20 cellular contexts compared by ENCODE assay signal in the genomic region with DNA sequence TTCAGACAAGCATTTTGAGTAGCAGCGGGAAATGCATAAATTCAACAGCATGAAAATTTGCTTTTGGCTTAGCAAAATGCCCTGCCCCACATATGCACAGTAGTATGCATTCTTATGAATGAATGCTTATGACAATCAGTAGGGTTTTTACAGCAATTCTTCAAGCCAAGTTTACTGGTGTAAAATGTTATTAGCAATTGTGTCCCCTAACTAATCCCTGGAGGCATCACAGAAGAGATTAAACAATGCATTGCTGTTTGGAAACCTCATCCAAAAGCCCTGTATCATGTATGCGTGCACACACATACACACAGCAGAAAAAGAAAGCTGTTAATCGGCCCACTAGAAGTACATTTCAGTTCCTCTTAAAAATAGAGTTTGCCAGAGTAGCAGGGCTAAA.
DNase-seq lines count a peak whose midpoint lies in the region; ATAC-seq, FAIRE-seq and TF ChIP-seq lines count a peak whose summit lies in the region.
"Had no signal": no experiment of that assay in that cellular context is flagged by ENCODE, and none has a peak within 500 bp of the region (broad histone marks: within the 10 kb centered on the region; RNA-seq: fewer than 3 reads in every experiment).

No MANE protein-coding gene starts in this region.

- H3K18ac ChIP-seq in neuronal stem cell (ENCODE audit: low read length): no peak overlapping the region

- in situ Hi-C loops in HAP-1 (cut with MboI; ENCODE audit: low sequenced_read_pairs): no loop called here

- TF ChIP-seq POLR2A in esophagus muscularis mucosa (IDR thresholded peaks at IDR 0.05; ENCODE audit: low read depth) (no peak), gastroesophageal sphincter (IDR thresholded peaks at IDR 0.05) (no peak)

- H3K27me3 ChIP-seq in HAP-1 (ENCODE audit: low read depth): no peaks in the 10 kb centered on the region
- no peaks in the 10 kb centered on the region for H3K27me3 ChIP-seq in esophagus muscularis mucosa
- no peaks in the 10 kb centered on the region for H3K27me3 ChIP-seq in neuronal stem cell (ENCODE audit: control insufficient read depth in 3 of 3, insufficient read depth in 3 of 3, low read depth in 1 of 3, low read length in 3 of 3)
- H3K27me3 ChIP-seq in gastroesophageal sphincter: no peaks in the 10 kb centered on the region

- H3K4me1 ChIP-seq in HAP-1: peaks cover 25% of the 10 kb centered on the region
- H3K4me1 ChIP-seq in esophagus muscularis mucosa: no peaks in the 10 kb centered on the region
- H3K4me1 ChIP-seq in neuronal stem cell (ENCODE audit: control insufficient read depth in 2 of 2, insufficient read depth in 1 of 2, low read depth in 1 of 2, low read length in 2 of 2): peaks cover 0 to 1% of the 10 kb centered on the region in 2 donors
- no peaks in the 10 kb centered on the region for H3K4me1 ChIP-seq in gastroesophageal sphincter

- peak overlapping the region; percentile 12 for H2AFZ ChIP-seq in neuronal stem cell (ENCODE audit: low read length)

- H3K27ac ChIP-seq in SK-N-MC: peak overlapping the region; percentile 67; the same call in 1 of the 2 replicates
- no peak overlapping the region for H3K27ac ChIP-seq in esophagus muscularis mucosa (replicated peaks in 1 of 4)
- no peak overlapping the region for H3K27ac ChIP-seq in neuronal stem cell (replicated peaks; ENCODE audit: low read length)
- no peak overlapping the region for H3K27ac ChIP-seq in gastroesophageal sphincter
- H3K27ac ChIP-seq: C4-2B had no signal

- TF ChIP-seq EP300 in esophagus muscularis mucosa (IDR thresholded peaks at IDR 0.05) (no peak), gastroesophageal sphincter (IDR thresholded peaks at IDR 0.05) (no peak)

- H2BK5ac ChIP-seq in neuronal stem cell (ENCODE audit: low read length): no peak overlapping the region

- no peaks in the 10 kb centered on the region for H3K36me3 ChIP-seq in HAP-1 (replicated peaks)
- no peaks in the 10 kb centered on the region for H3K36me3 ChIP-seq in SK-N-MC (ENCODE audit: insufficient read depth, low read length)
- H3K36me3 ChIP-seq in esophagus muscularis mucosa: no peaks in the 10 kb centered on the region
- no peaks in the 10 kb centered on the region for H3K36me3 ChIP-seq in neuronal stem cell (replicated peaks in 1 of 2; ENCODE audit: control insufficient read depth in 2 of 2, insufficient read depth in 2 of 2, low read length in 2 of 2)
- H3K36me3 ChIP-seq in gastroesophageal sphincter: no peaks in the 10 kb centered on the region

- DNase-seq in HAP-1 (ENCODE audit: low spot score in 2 of 2) (peak; percentile 36 to 83), SK-N-MC (ENCODE audit: low read depth, low spot score) (no peak), esophagus muscularis mucosa (ENCODE audit: extremely low spot score) (peak; percentile 62), neuronal stem cell (ENCODE audit: low spot score) (no peak), RCC 7860 (ENCODE audit: low spot score) (no peak), DMS79 treated with DMSO at 0.1 percent for 48 hours (lab: John Stamatoyannopoulos, UW) (no peak)
- DNase-seq: Calu3; CD8-positive, alpha-beta memory T cell; DMS153; Kasumi-1; NCI-H1694 treated with DMSO at 0.1 percent for 48 hours; NCI-H2081 treated with DMSO at 0.1 percent for 48 hours; NCI-H774; SHP77; T-helper 1 cell had no signal

- no peak for FAIRE-seq in RCC 7860 (lab: Jason Lieb, UNC)
- FAIRE-seq: G401.6, GM19239 had no signal

- H4K8ac ChIP-seq in neuronal stem cell (ENCODE audit: low read depth, low read length): no peak overlapping the region

- H4K91ac ChIP-seq in neuronal stem cell (ENCODE audit: low read depth, low read length, poor library complexity): no peak overlapping the region

- H3K14ac ChIP-seq in neuronal stem cell (ENCODE audit: low read length): no peak overlapping the region

- no peak overlapping the region for H2BK15ac ChIP-seq in neuronal stem cell (ENCODE audit: low read length)

- H3K9ac ChIP-seq in SK-N-MC (ENCODE audit: insufficient read length) (no peak overlapping the region), neuronal stem cell (ENCODE audit: low read depth, low read length, poor library complexity) (no peak overlapping the region)

- intact Hi-C loops in esophagus muscularis mucosa (cut with DNase I): no loop called here

- ATAC-seq in gastroesophageal sphincter (no peak), GM21423 (IDR thresholded peaks at IDR 0.05; ENCODE audit: unreplicated experiment) (no peak)

- no peaks in the 10 kb centered on the region for H3K79me1 ChIP-seq in neuronal stem cell (ENCODE audit: low read depth, low read length)

- 84% methylated on average over 3 of the region's 3 CpGs for WGBS in esophagus muscularis mucosa
- WGBS in neuronal stem cell (ENCODE audit: extremely low coverage in 2 of 2, insufficient read length in 2 of 2, insufficient replicate concordance in 1 of 2), 2 donors: no CpG with 5 or more reads among the region's 3 CpGs
- WGBS in gastroesophageal sphincter (ENCODE audit: low coverage in 1 of 2), 2 donors: 57 to 70% methylated on average over 2 to 3 of the region's 3 CpGs

- no peaks in the 10 kb centered on the region for H3K9me3 ChIP-seq in HAP-1
- H3K9me3 ChIP-seq in SK-N-MC (ENCODE audit: low read depth, low read length): no peaks in the 10 kb centered on the region
- peaks cover 0 to 12% (median 10%) of the 10 kb centered on the region in 4 donors for H3K9me3 ChIP-seq in esophagus muscularis mucosa
- no peaks in the 10 kb centered on the region for H3K9me3 ChIP-seq in neuronal stem cell (replicated peaks in 1 of 2; ENCODE audit: control insufficient read depth in 2 of 2, insufficient read depth in 1 of 2, low read depth in 1 of 2, low read length in 2 of 2)
- peaks cover 0 to 19% (median 0%) of the 10 kb centered on the region in 3 donors for H3K9me3 ChIP-seq in gastroesophageal sphincter

- H2BK12ac ChIP-seq in neuronal stem cell (ENCODE audit: low read length): no peak overlapping the region

- H3K23ac ChIP-seq in neuronal stem cell (ENCODE audit: low read depth, low read length, poor library complexity): no peak overlapping the region

- no peak overlapping the region for H3K4me2 ChIP-seq in neuronal stem cell (ENCODE audit: insufficient read depth, low read length, poor library complexity, severe bottlenecking)

- no peak overlapping the region for H2BK120ac ChIP-seq in neuronal stem cell (ENCODE audit: low read depth, low read length)

- H3K4ac ChIP-seq in neuronal stem cell (ENCODE audit: low read length): no peak overlapping the region

- no peak overlapping the region for H2AK5ac ChIP-seq in neuronal stem cell (ENCODE audit: low read depth, low read length)

- TF ChIP-seq CTCF in esophagus muscularis mucosa (IDR thresholded peaks at IDR 0.05): no peak
- TF ChIP-seq CTCF in gastroesophageal sphincter (IDR thresholded peaks at IDR 0.05): no peak

- H3K4me3 ChIP-seq in HAP-1: no peak overlapping the region
- peak overlapping the region; percentile 59 for H3K4me3 ChIP-seq in SK-N-MC
- no peak overlapping the region for H3K4me3 ChIP-seq in esophagus muscularis mucosa
- H3K4me3 ChIP-seq in neuronal stem cell (ENCODE audit: low read length in 2 of 2): no peak overlapping the region
- no peak overlapping the region for H3K4me3 ChIP-seq in gastroesophageal sphincter

Comparison
In these comparisons a context has a peak if more than half of its experiments do, and no peak if none do; other contexts are left out.
1. DNase-seq: peak in HAP-1 (2 of 2) and esophagus muscularis mucosa (single experiment); none in SK-N-MC (single experiment), neuronal stem cell (single experiment), RCC 7860 (single experiment) and DMS79 treated with DMSO at 0.1 percent for 48 hours (single experiment).